16 cellular contexts compared by ENCODE assay signal in the genomic region with DNA sequence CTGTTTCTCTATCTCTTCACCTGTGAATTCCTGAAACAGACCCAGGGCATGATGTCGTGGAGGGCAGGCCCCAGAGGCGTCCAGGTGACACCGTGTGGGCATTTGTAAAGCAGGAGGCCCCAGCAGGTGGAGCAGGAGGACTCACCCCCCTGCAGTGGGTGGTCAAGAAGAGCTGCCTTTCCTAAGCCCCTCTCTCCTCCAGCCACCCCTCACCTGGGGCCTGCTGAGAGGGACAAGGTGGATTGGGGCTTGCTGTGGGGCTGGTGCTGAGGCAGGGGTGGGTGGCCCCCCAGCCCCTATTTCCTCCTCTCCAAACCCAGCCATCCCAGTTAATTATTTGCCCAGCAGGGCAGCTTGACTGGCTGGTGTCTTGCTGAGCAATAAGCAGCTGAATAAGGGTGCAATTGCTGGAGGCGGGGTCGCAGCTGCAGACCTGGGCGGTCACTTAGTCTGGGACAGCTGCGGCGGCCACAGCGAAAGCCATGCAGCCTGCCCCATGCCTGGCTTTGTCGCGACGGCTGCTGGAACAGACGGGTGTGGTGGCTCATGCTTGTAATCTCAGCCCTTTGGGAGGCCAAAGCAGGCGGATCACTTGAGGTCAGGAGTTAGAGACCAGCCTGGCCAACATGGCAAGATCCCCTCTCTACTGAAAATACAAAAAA. TPM values are rescaled to one million over a fixed set of nuclear protein-coding genes. Genes with fewer than 3 reads are reported as not detected.
DNase-seq lines count a peak whose midpoint lies in the region; ATAC-seq and TF ChIP-seq lines count a peak whose summit lies in the region.
"Had no signal": no experiment of that assay in that cellular context is flagged by ENCODE, and none has a peak within 500 bp of the region (broad histone marks: within the 10 kb centered on the region; RNA-seq: fewer than 3 reads in every experiment).

No MANE protein-coding gene starts in this region.

- no peak overlapping the region for H3K4me3 ChIP-seq in H7 (ENCODE audit: insufficient read depth, low read depth, low read length)
- H3K4me3 ChIP-seq in smooth muscle cell = no peak overlapping the region
- H3K4me3 ChIP-seq in tibial nerve = no peak overlapping the region
- H3K4me3 ChIP-seq: BLaER1 treated with 17β-estradiol and CSF1 and Interleukin-3, amounts not matched to agents 10 nM and 100 nM; K562; SJSA1 had no signal

- TF ChIP-seq CTCF in smooth muscle cell (IDR thresholded peaks at IDR 0.05; ENCODE audit: borderline replicate concordance, insufficient read depth, poor library complexity, severe bottlenecking) (no peak), tibial nerve (IDR thresholded peaks at IDR 0.05) (no peak)

- no peak overlapping the region for H2AFZ ChIP-seq in smooth muscle cell (ENCODE audit: low read depth)

- 65% methylated on average over 14 of the region's 14 CpGs for WGBS in smooth muscle cell (ENCODE audit: low lambda C conversion rate)
- 31 to 44% methylated on average over 14 of the region's 14 CpGs for WGBS in tibial nerve, 2 donors

- peak; percentile 45 to 46 for DNase-seq in SHP77 (lab: John Stamatoyannopoulos, UW)
- no peak for DNase-seq in SHP77 treated with DMSO at 0.1 percent for 48 hours (lab: John Stamatoyannopoulos, UW)
- peak; percentile 20 for DNase-seq in NCI-H82 treated with DMSO at 0.1 percent for 48 hours (lab: John Stamatoyannopoulos, UW; ENCODE audit: unreplicated experiment)
- DNase-seq in kidney tubule cell (ENCODE audit: low spot score) = peak; percentile 34
- DNase-seq in H7 = no peak
- no peak for DNase-seq in smooth muscle cell (lab: John Stamatoyannopoulos, UW; ENCODE audit: unreplicated experiment)
- DNase-seq in tibial nerve (ENCODE audit: low spot score in 2 of 2) = no peak
- DNase-seq: HCEC 1CT, MV-4-11, NCI-H1436, NCI-H2081, RPMI8226 had no signal

- H3K79me2 ChIP-seq in smooth muscle cell (ENCODE audit: low read depth) = no peaks in the 10 kb centered on the region

- no peak for TF ChIP-seq POLR2A in tibial nerve (IDR thresholded peaks at IDR 0.05)

- H3K27ac ChIP-seq in smooth muscle cell (ENCODE audit: low read depth) (no peak overlapping the region), tibial nerve (no peak overlapping the region)
- H3K27ac ChIP-seq: BLaER1 treated with 17β-estradiol and CSF1 and Interleukin-3, amounts not matched to agents 10 nM and 100 nM; SJSA1 had no signal

- H4K20me1 ChIP-seq in smooth muscle cell (ENCODE audit: low read depth) = peaks cover 13% of the 10 kb centered on the region

- no peak overlapping the region for H3K4me2 ChIP-seq in smooth muscle cell
- H3K4me2 ChIP-seq: BLaER1 treated with 17β-estradiol and CSF1 and Interleukin-3, amounts not matched to agents 10 nM and 100 nM had no signal

- no peaks in the 10 kb centered on the region for H3F3A ChIP-seq in smooth muscle cell (ENCODE audit: low read depth)

- no peaks in the 10 kb centered on the region for H3K9me3 ChIP-seq in smooth muscle cell (replicated peaks; ENCODE audit: low read depth)
- peaks cover 0 to 19% (median 0%) of the 10 kb centered on the region in 4 donors for H3K9me3 ChIP-seq in tibial nerve
- H3K9me3 ChIP-seq: SJSA1 had no signal

- no peak for ATAC-seq in HG03108 (IDR thresholded peaks at IDR 0.05; ENCODE audit: unreplicated experiment)

- H3K4me1 ChIP-seq in smooth muscle cell (ENCODE audit: low read depth) (no peaks in the 10 kb centered on the region), tibial nerve (no peaks in the 10 kb centered on the region)
- H3K4me1 ChIP-seq: SJSA1 had no signal

- H3K36me3 ChIP-seq in H7 (replicated peaks; ENCODE audit: control insufficient read depth, insufficient read depth, low read length) = no peaks in the 10 kb centered on the region
- H3K36me3 ChIP-seq in smooth muscle cell (ENCODE audit: low read depth) = no peaks in the 10 kb centered on the region
- no peaks in the 10 kb centered on the region for H3K36me3 ChIP-seq in tibial nerve
- H3K36me3 ChIP-seq: BLaER1 treated with 17β-estradiol and CSF1 and Interleukin-3, amounts not matched to agents 10 nM and 100 nM; SJSA1 had no signal

- H3K9ac ChIP-seq in smooth muscle cell (ENCODE audit: low read depth) = no peak overlapping the region
- H3K9ac ChIP-seq: BLaER1 treated with 17β-estradiol and CSF1 and Interleukin-3, amounts not matched to agents 10 nM and 100 nM had no signal

- no peak for TF ChIP-seq EP300 in tibial nerve (IDR thresholded peaks at IDR 0.05)

- no peaks in the 10 kb centered on the region for H3K27me3 ChIP-seq in H7 (ENCODE audit: control insufficient read depth, insufficient read depth, low read length)
- no peaks in the 10 kb centered on the region for H3K27me3 ChIP-seq in smooth muscle cell (ENCODE audit: low read depth)
- peaks cover 0 to 50% of the 10 kb centered on the region in 2 donors for H3K27me3 ChIP-seq in tibial nerve

RNA-seq across cellular contexts. Expression of gene JPH3, which starts 56.4 kb away (rescaled TPM):
- total RNA-seq in H7 (2014; rRNA removed; shearing (Covaris generic)) = 24.0 and 25.6 TPM in 2 replicates
- total RNA-seq in smooth muscle cell = 2.4 and 4.9 TPM in 2 replicates
- polyA plus RNA-seq in smooth muscle cell = 2.1 and 4.3 TPM in 2 replicates
- under 1 TPM in 1 of 4 donors, not detected in 3; 0.39 TPM for total RNA-seq in tibial nerve
- total RNA-seq: K562 had no signal

Comparison
In these comparisons a context has a peak if more than half of its experiments do, and no peak if none do; other contexts are left out.
1. DNase-seq: peak in SHP77 (2 of 2), NCI-H82 treated with DMSO at 0.1 percent for 48 hours (single experiment) and kidney tubule cell (single experiment); none in SHP77 treated with DMSO at 0.1 percent for 48 hours (single experiment), H7 (single experiment), smooth muscle cell (single experiment) and tibial nerve (0 of 2).